38 cellular contexts compared by ENCODE assay signal in genomic region chr11:2275334-2276279, GRCh38. TPM values are rescaled to one million over a fixed set of nuclear protein-coding genes. Genes with fewer than 3 reads are reported as not detected.
A peak's percentile ranks its signal among the peaks of the same experiment; 100 is the strongest.
DNase-seq lines count a peak whose midpoint lies in the region; ATAC-seq, FAIRE-seq and TF ChIP-seq lines count a peak whose summit lies in the region.
"Had no signal": no experiment of that assay in that cellular context is flagged by ENCODE, and none has a peak within 500 bp of the region (broad histone marks: within the 10 kb centered on the region; RNA-seq: fewer than 3 reads in every experiment).

No MANE protein-coding gene starts in this region.

- BruUV-seq in MCF 10A (replicated peaks; lab: Mats Ljungman, UMichigan): no TSS peak

- peaks cover 8% of the 10 kb centered on the region; the same call in 1 of the 2 replicates for H3K23me2 ChIP-seq in H1 (ENCODE audit: low read depth, low read length)

- TF ChIP-seq POLR2A in H1 (IDR thresholded peaks at IDR 0.05; ENCODE audit: control extremely low read depth in 1 of 2, low read depth in 2 of 2, low read length in 2 of 2) (no peak), testis (IDR thresholded peaks at IDR 0.05) (no peak)

- TF ChIP-seq RAD21 in H1 (IDR thresholded peaks at IDR 0.05 in 1 of 2, conservative IDR thresholded peaks at IDR 0.05 in 1 of 2; ENCODE audit: low read depth in 2 of 2, low read length in 2 of 2): no peak

- H4K5ac ChIP-seq in H1 (ENCODE audit: insufficient read length, low read depth, low read length): no peak overlapping the region

- H3K79me2 ChIP-seq in H1 (ENCODE audit: control insufficient read depth in 1 of 2, insufficient read depth in 2 of 2, low read length in 2 of 2): no peaks in the 10 kb centered on the region

- peaks cover 81% of the 10 kb centered on the region for H3K27me3 Mint-ChIP-seq in activated naive CD4-positive, alpha-beta T cell treated with anti-CD3 and anti-CD28 coated beads, Interleukin-2, amount 10 ng/mL, durations not matched to agents 7 days and 5 days
- peaks cover 16% of the 10 kb centered on the region for H3K27me3 Mint-ChIP-seq in CD4-positive, alpha-beta T cell
- H3K27me3 Mint-ChIP-seq in MCF 10A (ENCODE audit: insufficient read depth, unreplicated experiment): peaks cover 47% of the 10 kb centered on the region

- no peak overlapping the region for H2BK20ac ChIP-seq in H1 (ENCODE audit: low read length)

- H3K56ac ChIP-seq in H1 (replicated peaks; ENCODE audit: insufficient read length, low read depth, low read length): no peak overlapping the region

- no peaks in the 10 kb centered on the region for H4K20me1 ChIP-seq in H1 (replicated peaks in 1 of 2; ENCODE audit: control insufficient read depth in 1 of 2, insufficient read depth in 2 of 2, low read length in 2 of 2)

- peaks cover 9% of the 10 kb centered on the region for H3K9me3 Mint-ChIP-seq in activated naive CD4-positive, alpha-beta T cell treated with anti-CD3 and anti-CD28 coated beads, Interleukin-2, amount 10 ng/mL, durations not matched to agents 7 days and 5 days
- H3K9me3 Mint-ChIP-seq in CD4-positive, alpha-beta T cell: peaks cover 4% of the 10 kb centered on the region
- H3K9me3 Mint-ChIP-seq in MCF 10A (ENCODE audit: unreplicated experiment): peaks cover 5% of the 10 kb centered on the region
- H3K9me3 Mint-ChIP-seq: effector memory CD8-positive, alpha-beta T cell; HFFc6 had no signal

- peaks cover 0 to 13% (median 4%) of the 10 kb centered on the region in 4 experiments; a peak in 3 of 7 replicates for H3K4me1 ChIP-seq in H1 (replicated peaks in 1 of 4; ENCODE audit: control insufficient read depth in 3 of 4, insufficient read depth in 4 of 4, low read length in 3 of 4)
- H3K4me1 ChIP-seq in testis: no peaks in the 10 kb centered on the region
- H3K4me1 ChIP-seq: colonic mucosa, SJSA1 had no signal

- H3K9ac ChIP-seq in H1 (replicated peaks in 1 of 4; ENCODE audit: extremely low read depth in 1 of 4, low read depth in 3 of 4, low read length in 3 of 4): no peak overlapping the region
- H3K9ac ChIP-seq: KMS-11 had no signal

- no peaks in the 10 kb centered on the region for H3K36me3 Mint-ChIP-seq in activated naive CD4-positive, alpha-beta T cell treated with anti-CD3 and anti-CD28 coated beads, Interleukin-2, amount 10 ng/mL, durations not matched to agents 7 days and 5 days
- peaks cover 7% of the 10 kb centered on the region for H3K36me3 Mint-ChIP-seq in CD4-positive, alpha-beta T cell (ENCODE audit: low read depth)
- no peaks in the 10 kb centered on the region for H3K36me3 Mint-ChIP-seq in MCF 10A (ENCODE audit: insufficient read depth, unreplicated experiment)
- H3K36me3 Mint-ChIP-seq: CD14-positive monocyte had no signal

- H3K4me2 ChIP-seq in H1 (ENCODE audit: insufficient read depth in 1 of 2, low read depth in 2 of 2, low read length in 2 of 2): no peak overlapping the region
- H3K4me2 ChIP-seq: GM23338, KMS-11 had no signal

- H3K4me3 Mint-ChIP-seq in activated naive CD4-positive, alpha-beta T cell treated with anti-CD3 and anti-CD28 coated beads, Interleukin-2, amount 10 ng/mL, durations not matched to agents 7 days and 5 days: no peak overlapping the region
- H3K4me3 Mint-ChIP-seq in CD4-positive, alpha-beta T cell: no peak overlapping the region
- no peak overlapping the region for H3K4me3 Mint-ChIP-seq in MCF 10A (ENCODE audit: unreplicated experiment)
- H3K4me3 Mint-ChIP-seq: activated CD8-positive, alpha-beta T cell treated with anti-CD3 and anti-CD28 coated beads, Interleukin-2, amount 10 ng/mL, durations not matched to agents 7 days and 5 days; CD14-positive monocyte; effector memory CD8-positive, alpha-beta T cell; GM23338; HFFc6; stimulated activated memory B cell treated with anti-CD40 and anti-IgM and Interleukin-4, amounts not matched to agents 10 μg/mL and 1 μg/mL and 100 μg/mL, for 72 hours; T-cell had no signal

- CTCF ChIA-PET in activated naive CD4-positive, alpha-beta T cell treated with anti-CD3 and anti-CD28 coated beads, Interleukin-2, amount 10 ng/mL, durations not matched to agents 7 days and 5 days (lab: Charles Lee): interaction anchor here (0.7 kb wide), 1 partner anchor 30 kb away, joined by 3 read pairs; no protein-coding TSS in a partner anchor
- CTCF ChIA-PET in H1 (lab: Charles Lee; ENCODE audit: partially characterized antibody): interaction anchor here (0.8 to 6.6 kb wide), 9 partner anchors 12 to 625 kb away, joined by 3 to 26 read pairs (median 5); partner anchors contain the start of genes C11orf21 and TSPAN32
- CTCF ChIA-PET in CD4-positive, alpha-beta T cell (lab: Charles Lee): no interaction called here
- CTCF ChIA-PET in MCF 10A (lab: Yijun Ruan, JAX): interaction anchor here (1.4 to 3.3 kb wide), 2 partner anchors 81 to 145 kb away, joined by 5 to 16 read pairs; no protein-coding TSS in a partner anchor

- H4K91ac ChIP-seq in H1 (replicated peaks; ENCODE audit: insufficient read length, low read length): peak overlapping the region; percentile 66

- TF ChIP-seq CTCF in H1 (IDR thresholded peaks at IDR 0.05; ENCODE audit: control extremely low read depth in 1 of 3, insufficient read depth in 1 of 3, low read depth in 1 of 3, low read length in 3 of 3) (no peak), testis (IDR thresholded peaks at IDR 0.05) (no peak), MCF 10A (IDR thresholded peaks at IDR 0.05; ENCODE audit: unreplicated experiment) (no peak)
- TF ChIP-seq CTCF in CD4-positive, alpha-beta T cell (IDR thresholded peaks at IDR 0.05): no peak

- H3K23ac ChIP-seq in H1 (ENCODE audit: insufficient read length): no peak overlapping the region

- no peak for TF ChIP-seq EP300 in H1 (IDR thresholded peaks at IDR 0.05; ENCODE audit: borderline replicate concordance in 1 of 2, low read depth in 2 of 2, low read length in 2 of 2)

- intact Hi-C loops in testis (cut with DNase I; ENCODE audit: low total_unique reads): no loop called here
- intact Hi-C loops in CD4-positive, alpha-beta T cell (cut with DNase I, micrococcal nuclease): no loop called here
- intact Hi-C loops in MCF 10A (cut with micrococcal nuclease): no loop called here

- H2AK5ac ChIP-seq in H1 (ENCODE audit: low read depth, low read length): no peak overlapping the region

- no peak for DNase-seq in activated naive CD4-positive, alpha-beta T cell treated with anti-CD3 and anti-CD28 coated beads, Interleukin-2, amount 10 ng/mL, durations not matched to agents 7 days and 5 days
- DNase-seq in activated naive CD4-positive, alpha-beta T cell (lab: John Stamatoyannopoulos, UW): no peak
- peak in 1 of 2 experiments; percentile 33 for DNase-seq in H1 (ENCODE audit: low read depth in 1 of 2, low spot score in 2 of 2)
- DNase-seq in mucosa of gallbladder (ENCODE audit: low spot score): peak; percentile 7
- DNase-seq in testis: peak; percentile 8
- no peak for DNase-seq in CD4-positive, alpha-beta T cell
- no peak for DNase-seq in MCF 10A (ENCODE audit: unreplicated experiment)
- DNase-seq in GOT3 (lab: John Stamatoyannopoulos, UW): no peak
- DNase-seq: activated CD4-positive, alpha-beta T cell treated with anti-CD3 and anti-CD28 coated beads for 4 hours; activated CD8-positive, alpha-beta T cell treated with anti-CD3 and anti-CD28 coated beads, Interleukin-2, amount 10 ng/mL, durations not matched to agents 7 days and 5 days; activated effector memory CD4-positive, alpha-beta T cell treated with anti-CD3 and anti-CD28 coated beads, Interleukin-2, amount 50 U/mL, for 16 hours; activated T-cell treated with anti-CD3 and anti-CD28 coated beads for 4 hours; colonic mucosa; DMS79 treated with DMSO at 0.1 percent for 48 hours; erythroblast; GDM1; HFFc6; MM.1S; NCI-H1105 treated with DMSO at 0.1 percent for 48 hours; NCI-H187 treated with DMSO at 0.1 percent for 48 hours; NCI-H2171; NCI-H510A; substantia nigra; upper lobe of left lung; WERI-Rb-1 had no signal

- H2AFZ ChIP-seq in H1 (ENCODE audit: low read length): no peak overlapping the region
- H2AFZ ChIP-seq: GM23338 had no signal

- peaks cover under 1% of the 10 kb centered on the region for H3K4me1 Mint-ChIP-seq in activated naive CD4-positive, alpha-beta T cell treated with anti-CD3 and anti-CD28 coated beads, Interleukin-2, amount 10 ng/mL, durations not matched to agents 7 days and 5 days
- H3K4me1 Mint-ChIP-seq in CD4-positive, alpha-beta T cell (ENCODE audit: low read depth): peaks cover 3% of the 10 kb centered on the region
- no peaks in the 10 kb centered on the region for H3K4me1 Mint-ChIP-seq in MCF 10A (ENCODE audit: insufficient read depth, unreplicated experiment)

- H3K27ac ChIP-seq in H1 (ENCODE audit: low read depth, low read length) (no peak overlapping the region), testis (no peak overlapping the region)
- no peak overlapping the region for H3K27ac ChIP-seq in CD4-positive, alpha-beta T cell (ENCODE audit: low read depth, low read length)
- H3K27ac ChIP-seq: ascending aorta, cardiac muscle cell, colonic mucosa, KMS-11, SJSA1, skin epidermis, upper lobe of left lung, WERI-Rb-1 had no signal

- H3K36me3 ChIP-seq in H1 (ENCODE audit: control insufficient read depth in 2 of 4, insufficient read depth in 4 of 4, low read length in 3 of 4) (peaks cover 0 to under 1% (median 0%) of the 10 kb centered on the region in 4 experiments; a peak in 1 of 8 replicates), testis (ENCODE audit: low read depth, missing control alignments) (no peaks in the 10 kb centered on the region)
- H3K36me3 ChIP-seq: ascending aorta, cardiac muscle cell, colonic mucosa, SJSA1, upper lobe of left lung, WERI-Rb-1 had no signal

- H3K79me1 ChIP-seq in H1 (ENCODE audit: low read depth, low read length): no peaks in the 10 kb centered on the region

- WGBS in H1 (ENCODE audit: extremely low coverage in 1 of 2, insufficient coverage in 1 of 2, insufficient read length in 1 of 2, insufficient replicate concordance in 2 of 2, low coverage in 1 of 2, low lambda C conversion rate in 2 of 2, missing lambda C conversion rate in 1 of 2), 2 experiments: 90% methylated on average over 30 of the region's 30 CpGs; no CpG with 5 or more reads in 1 of the 2 experiments
- WGBS in testis, 2 donors: 91 to 94% methylated on average over 25 to 30 of the region's 30 CpGs

- no peak overlapping the region for H3K14ac ChIP-seq in H1 (ENCODE audit: insufficient read length)

- H3K4me3 ChIP-seq in H1 (ENCODE audit: extremely low read depth in 1 of 4, insufficient read depth in 2 of 4, low read depth in 3 of 4, low read length in 4 of 4): no peak overlapping the region
- H3K4me3 ChIP-seq in testis: no peak overlapping the region
- H3K4me3 ChIP-seq: ascending aorta, cardiac muscle cell, colonic mucosa, GM23338, SJSA1, skin epidermis, upper lobe of left lung had no signal

- no peak overlapping the region for H2BK15ac ChIP-seq in H1 (ENCODE audit: low read length)

- H3K27ac Mint-ChIP-seq in activated naive CD4-positive, alpha-beta T cell treated with anti-CD3 and anti-CD28 coated beads, Interleukin-2, amount 10 ng/mL, durations not matched to agents 7 days and 5 days: peak overlapping the region; percentile 71
- no peak overlapping the region for H3K27ac Mint-ChIP-seq in CD4-positive, alpha-beta T cell
- H3K27ac Mint-ChIP-seq in MCF 10A (ENCODE audit: low read depth, unreplicated experiment): no peak overlapping the region
- H3K27ac Mint-ChIP-seq: activated CD8-positive, alpha-beta T cell treated with anti-CD3 and anti-CD28 coated beads, Interleukin-2, amount 10 ng/mL, durations not matched to agents 7 days and 5 days; effector memory CD8-positive, alpha-beta T cell; GM23338; HFFc6; stimulated activated memory B cell treated with anti-CD40 and anti-IgM and Interleukin-4, amounts not matched to agents 10 μg/mL and 1 μg/mL and 100 μg/mL, for 72 hours; T-cell had no signal

- H3K4ac ChIP-seq in H1 (replicated peaks; ENCODE audit: insufficient read length, low read depth, low read length): no peak overlapping the region

- H4K8ac ChIP-seq in H1 (ENCODE audit: extremely low read depth, insufficient read depth, low read length): no peak overlapping the region; the same call in 1 of the 2 replicates

- H3K18ac ChIP-seq in H1 (ENCODE audit: extremely low read depth, low read length): no peak overlapping the region

- no peak for FAIRE-seq in H1 (lab: Jason Lieb, UNC)
- FAIRE-seq: islet of Langerhans had no signal

- H3K9me3 ChIP-seq in H1 (ENCODE audit: insufficient read depth in 2 of 2, low read depth in 1 of 2, low read length in 1 of 2): peaks cover 0 to 6% of the 10 kb centered on the region in 2 experiments; a peak in 1 of 4 replicates
- H3K9me3 ChIP-seq in testis: no peaks in the 10 kb centered on the region
- peaks cover 8% of the 10 kb centered on the region for H3K9me3 ChIP-seq in CD4-positive, alpha-beta T cell (ENCODE audit: control insufficient read depth, low read length)
- H3K9me3 ChIP-seq: colonic mucosa, SJSA1 had no signal

- POLR2A ChIA-PET in H1 (lab: Charles Lee; ENCODE audit: partially characterized antibody): interaction anchor here (1.0 kb wide), 1 partner anchor 61 kb away, joined by 3 read pairs; no protein-coding TSS in a partner anchor
- POLR2A ChIA-PET in CD4-positive, alpha-beta T cell (lab: Charles Lee): no interaction called here
- POLR2A ChIA-PET in MCF 10A (lab: Yijun Ruan, JAX): interaction anchor here (0.6 kb wide), 1 partner anchor 51 kb away, joined by 3 read pairs; no protein-coding TSS in a partner anchor

- H2BK120ac ChIP-seq in H1 (replicated peaks; ENCODE audit: low read depth, low read length): no peak overlapping the region

- no peak overlapping the region for H2BK5ac ChIP-seq in H1 (ENCODE audit: low read depth, low read length)

- H3K27me3 ChIP-seq in H1 (replicated peaks in 1 of 4; ENCODE audit: control insufficient read depth in 3 of 4, extremely low read depth in 1 of 4, insufficient read depth in 3 of 4, low read length in 3 of 4): peaks cover 10 to 39% (median 34%) of the 10 kb centered on the region in 4 experiments
- peaks cover 3% of the 10 kb centered on the region for H3K27me3 ChIP-seq in testis
- H3K27me3 ChIP-seq in CD4-positive, alpha-beta T cell (ENCODE audit: control insufficient read depth, insufficient read depth, low read length): peaks cover 18% of the 10 kb centered on the region

- no peak for ATAC-seq in CD4-positive, alpha-beta T cell (ENCODE audit: poor library complexity)
- ATAC-seq: activated CD8-positive, alpha-beta T cell treated with anti-CD3 and anti-CD28 coated beads, Interleukin-2, amount 10 ng/mL, durations not matched to agents 7 days and 5 days; effector memory CD8-positive, alpha-beta T cell; GM23338; stimulated activated memory B cell treated with anti-CD40 and anti-IgM and Interleukin-4, amounts not matched to agents 10 μg/mL and 1 μg/mL and 100 μg/mL, for 72 hours; T-cell had no signal

- H2BK12ac ChIP-seq in H1 (ENCODE audit: low read depth, low read length): peak overlapping the region; percentile 60; the same call in 1 of the 2 replicates

RNA-seq across cellular contexts. Expression of gene ASCL2, which starts 5.2 kb away (rescaled TPM):
- total RNA-seq in H1 (2021; fragmentation: NEBNext Ultra II Directional; extraction: Animal tissue kit (Norgen Biotek cat#: 25700)): 0.23 and 0.56 TPM in 2 replicates
- polyA plus RNA-seq in H1 (2011; rRNA removed) (0.41 and 0.51 TPM in 2 replicates), testis (ENCODE audit: insufficient read depth, low read depth, low replicate concordance) (1.3 TPM)
- polyA plus RNA-seq in H1 (2011; cell fraction: cytosol; rRNA removed): 0.34 TPM
- polyA plus RNA-seq in H1 (2011; cell fraction: nucleus; rRNA removed): 0.34 TPM
- 0.15 to 0.42 TPM (median 0.37 TPM) in 3 of 4 replicates, not detected in the other for polyA plus RNA-seq in H1 (2012, experiment 1 of 2)
- 0.08 TPM for polyA plus RNA-seq in H1 (2012, experiment 2 of 2)
- polyA plus RNA-seq in H1 (2013, experiment 1 of 2): 0.26 TPM
- polyA plus RNA-seq in H1 (2013, experiment 2 of 2): 0.42 TPM
- 0.13 TPM in 1 of 2 replicates, not detected in the other for polyA minus RNA-seq in H1 (2011; rRNA and poly(A)+ RNA removed)
- 0.59 TPM for polyA minus RNA-seq in H1 (2011; cell fraction: cytosol; rRNA and poly(A)+ RNA removed)
- polyA minus RNA-seq in H1 (2011; cell fraction: nucleus; rRNA and poly(A)+ RNA removed): 0.40 TPM
- total RNA-seq in mucosa of gallbladder (1.1 TPM), testis (1 to 10 TPM; 4.8 to 5.8 TPM), MCF 10A (2022) (not detected in 2 replicates)
- not detected for total RNA-seq in CD4-positive, alpha-beta T cell
- total RNA-seq: A172, ascending aorta, cardiac muscle cell, HFFc6, SJSA1 had no signal
- polyA plus RNA-seq: cardiac muscle cell had no signal

RNA-seq across cellular contexts. Expression of gene C11orf21, which starts 26.1 kb away (rescaled TPM):
- total RNA-seq in H1 (2021; fragmentation: NEBNext Ultra II Directional; extraction: Animal tissue kit (Norgen Biotek cat#: 25700)): not detected in 2 replicates
- polyA plus RNA-seq in H1 (2011; rRNA removed) (not detected in 2 replicates), testis (ENCODE audit: insufficient read depth, low read depth, low replicate concordance) (0.88 TPM)
- not detected for polyA plus RNA-seq in H1 (2011; cell fraction: cytosol; rRNA removed)
- not detected for polyA plus RNA-seq in H1 (2011; cell fraction: nucleus; rRNA removed)
- polyA plus RNA-seq in H1 (2012, experiment 1 of 2): not detected in 4 replicates
- not detected for polyA plus RNA-seq in H1 (2012, experiment 2 of 2)
- not detected for polyA plus RNA-seq in H1 (2013, experiment 1 of 2)
- polyA plus RNA-seq in H1 (2013, experiment 2 of 2): not detected
- not detected in 2 replicates for polyA minus RNA-seq in H1 (2011; rRNA and poly(A)+ RNA removed)
- not detected for polyA minus RNA-seq in H1 (2011; cell fraction: cytosol; rRNA and poly(A)+ RNA removed)
- not detected for polyA minus RNA-seq in H1 (2011; cell fraction: nucleus; rRNA and poly(A)+ RNA removed)
- total RNA-seq in mucosa of gallbladder (1.6 TPM), testis (under 1 TPM; 0.12 to 0.47 TPM), MCF 10A (2022) (not detected in 2 replicates)
- total RNA-seq in CD4-positive, alpha-beta T cell: 10 to 100 TPM; 71.2 to 71.7 TPM
- total RNA-seq: ascending aorta, GM23338, HFFc6, lung microvascular endothelial cell had no signal
- polyA plus RNA-seq: GM23338 had no signal

RNA-seq across cellular contexts. Expression of gene TSPAN32, which starts 26.2 kb away (rescaled TPM):
- not detected in 2 replicates for total RNA-seq in H1 (2021; fragmentation: NEBNext Ultra II Directional; extraction: Animal tissue kit (Norgen Biotek cat#: 25700))
- not detected in 2 replicates for polyA plus RNA-seq in H1 (2011; rRNA removed)
- not detected for polyA plus RNA-seq in H1 (2011; cell fraction: cytosol; rRNA removed)
- not detected for polyA plus RNA-seq in H1 (2011; cell fraction: nucleus; rRNA removed)
- polyA plus RNA-seq in H1 (2012, experiment 1 of 2): 0.13 to 0.16 TPM in 2 of 4 replicates, not detected in the others
- polyA plus RNA-seq in H1 (2012, experiment 2 of 2): not detected
- not detected for polyA plus RNA-seq in H1 (2013, experiment 1 of 2)
- polyA plus RNA-seq in H1 (2013, experiment 2 of 2): not detected
- not detected in 2 replicates for polyA minus RNA-seq in H1 (2011; rRNA and poly(A)+ RNA removed)
- not detected for polyA minus RNA-seq in H1 (2011; cell fraction: cytosol; rRNA and poly(A)+ RNA removed)
- polyA minus RNA-seq in H1 (2011; cell fraction: nucleus; rRNA and poly(A)+ RNA removed): not detected
- 1.1 TPM for total RNA-seq in mucosa of gallbladder
- total RNA-seq in testis: 1 to 10 TPM; 1.0 to 1.1 TPM
- 1.5 TPM for polyA plus RNA-seq in testis (ENCODE audit: insufficient read depth, low read depth, low replicate concordance)
- total RNA-seq in CD4-positive, alpha-beta T cell: 10 to 100 TPM; 81.8 TPM
- not detected in 2 replicates for total RNA-seq in MCF 10A (2022)
- total RNA-seq: GM23338, HFFc6, lung microvascular endothelial cell had no signal
- polyA plus RNA-seq: GM23338 had no signal

Comparison
In these comparisons a context has a peak if more than half of its experiments do, and no peak if none do; other contexts are left out.
1. DNase-seq: peak in mucosa of gallbladder (single experiment) and testis (single experiment); none in activated naive CD4-positive, alpha-beta T cell treated with anti-CD3 and anti-CD28 coated beads, Interleukin-2, amount 10 ng/mL, durations not matched to agents 7 days and 5 days (single experiment), activated naive CD4-positive, alpha-beta T cell (0 of 4), CD4-positive, alpha-beta T cell (0 of 10), MCF 10A (single experiment) and GOT3 (single experiment).
2. RNA of gene C11orf21, which starts 26.1 kb away (total RNA-seq): 71.2 to 71.7 TPM in CD4-positive, alpha-beta T cell; 1.6 TPM in mucosa of gallbladder (single experiment), 0.12 to 0.47 TPM in testis, not detected in MCF 10A and not detected in H1; every median in the first group is over 10 times any median in the second.
3. RNA of gene TSPAN32, which starts 26.2 kb away (total RNA-seq): 81.8 TPM in CD4-positive, alpha-beta T cell; 1.0 to 1.1 TPM in testis, 1.1 TPM in mucosa of gallbladder (single experiment), not detected in H1 and not detected in MCF 10A; every median in the first group is over 10 times any median in the second.